ENCODE assay signal across 8 cellular contexts in the genomic region with DNA sequence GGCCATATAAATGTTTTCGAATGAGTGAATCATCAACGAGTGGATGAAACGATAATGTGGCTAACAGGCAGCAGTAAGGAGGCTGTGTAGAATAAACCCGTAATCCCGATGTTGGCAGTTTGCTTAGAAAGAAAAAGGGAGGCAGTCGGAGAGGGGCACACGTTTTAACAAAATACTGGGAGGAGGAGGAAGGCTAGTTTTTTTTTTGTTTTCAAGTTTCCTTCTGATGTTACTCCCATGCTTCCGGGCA. TPM values are rescaled to one million over a fixed set of nuclear protein-coding genes. Genes with fewer than 3 reads are reported as not detected.
DNase-seq lines count a peak whose midpoint lies in the region; ATAC-seq and TF ChIP-seq lines count a peak whose summit lies in the region.

No MANE protein-coding gene starts in this region.

- H3K27ac Mint-ChIP-seq in CD4-positive, CD25-positive, alpha-beta regulatory T cell: peak overlapping the region; percentile 92 to 98 (median 94)
- H3K27ac Mint-ChIP-seq in nephron progenitor cell: peak overlapping the region; percentile 17

- no peaks in the 10 kb centered on the region for H3K9me2 ChIP-seq in MM.1S (replicated peaks; ENCODE audit: insufficient read depth, low read length)

- no peak for ATAC-seq in CD4-positive, CD25-positive, alpha-beta regulatory T cell (ENCODE audit: low read depth in 2 of 2)

- TF ChIP-seq CTCF in MM.1S (IDR thresholded peaks at IDR 0.05; ENCODE audit: low read length) (no peak), nephron progenitor cell (IDR thresholded peaks at IDR 0.05) (no peak)

- no peaks in the 10 kb centered on the region for H3K36me3 ChIP-seq in CD4-positive, CD25-positive, alpha-beta regulatory T cell (ENCODE audit: control insufficient read depth, insufficient read depth, low read length)
- H3K36me3 ChIP-seq in MM.1S (replicated peaks; ENCODE audit: insufficient read depth, low read length): no peaks in the 10 kb centered on the region
- no peaks in the 10 kb centered on the region for H3K36me3 ChIP-seq in duodenal mucosa (ENCODE audit: control insufficient read depth in 1 of 2, insufficient read depth in 2 of 2, low read length in 2 of 2)

- peaks cover 40% of the 10 kb centered on the region for H3K79me2 ChIP-seq in MM.1S (ENCODE audit: low read length)

- peak overlapping the region; percentile 97 to 100 (median 98) for H3K4me3 Mint-ChIP-seq in CD4-positive, CD25-positive, alpha-beta regulatory T cell
- H3K4me3 Mint-ChIP-seq in nephron progenitor cell: peak overlapping the region; percentile 95

- peaks cover 21% of the 10 kb centered on the region for H3K4me1 ChIP-seq in CD4-positive, CD25-positive, alpha-beta regulatory T cell (ENCODE audit: control insufficient read depth, insufficient read depth, low read length, poor library complexity, severe bottlenecking)
- peaks cover 10% of the 10 kb centered on the region; the same call in 1 of the 2 replicates for H3K4me1 ChIP-seq in MM.1S (ENCODE audit: low read length)
- H3K4me1 ChIP-seq in duodenal mucosa (ENCODE audit: control insufficient read depth in 1 of 2, insufficient read depth in 2 of 2, low read length in 2 of 2): peaks cover 13 to 15% of the 10 kb centered on the region in 2 donors

- H3K9ac ChIP-seq in MM.1S (ENCODE audit: low read length) (peak overlapping the region; percentile 53; the same call in 1 of the 2 replicates), duodenal mucosa (ENCODE audit: low read depth in 1 of 2, low read length in 2 of 2) (peak overlapping the region; percentile 39 to 50)

- no peaks in the 10 kb centered on the region; the same call in 1 of the 2 replicates for H3F3A ChIP-seq in MM.1S (ENCODE audit: insufficient read depth, low read length)

- no peaks in the 10 kb centered on the region for H3K27me3 ChIP-seq in CD4-positive, CD25-positive, alpha-beta regulatory T cell (ENCODE audit: control insufficient read depth, insufficient read depth, low read length)
- H3K27me3 ChIP-seq in MM.1S (replicated peaks; ENCODE audit: insufficient read depth, low read length) (no peaks in the 10 kb centered on the region), duodenal mucosa (ENCODE audit: control insufficient read depth in 1 of 2, insufficient read depth in 2 of 2, low read length in 2 of 2) (no peaks in the 10 kb centered on the region)

- no peaks in the 10 kb centered on the region for H3K27me3 Mint-ChIP-seq in CD4-positive, CD25-positive, alpha-beta regulatory T cell
- no peaks in the 10 kb centered on the region for H3K27me3 Mint-ChIP-seq in nephron progenitor cell (ENCODE audit: low read depth, poor library complexity)

- H3K9me3 Mint-ChIP-seq in CD4-positive, CD25-positive, alpha-beta regulatory T cell: peaks cover 0 to 4% (median 0%) of the 10 kb centered on the region in 7 donors
- peaks cover 28% of the 10 kb centered on the region for H3K9me3 Mint-ChIP-seq in nephron progenitor cell

- H4K20me1 ChIP-seq in MM.1S (ENCODE audit: insufficient read depth, low read length): no peaks in the 10 kb centered on the region

- H3K4me3 ChIP-seq in CD4-positive, CD25-positive, alpha-beta regulatory T cell (ENCODE audit: low read depth, low read length): peak overlapping the region; percentile 69
- H3K4me3 ChIP-seq in MM.1S (ENCODE audit: low read length) (peak overlapping the region; percentile 96), duodenal mucosa (ENCODE audit: low read depth in 1 of 2, low read length in 2 of 2) (peak overlapping the region; percentile 88 to 93)

- H3K4me2 ChIP-seq in MM.1S (ENCODE audit: low read depth, low read length): peak overlapping the region; percentile 89

- H3K36me3 Mint-ChIP-seq in CD4-positive, CD25-positive, alpha-beta regulatory T cell: peaks cover 11% of the 10 kb centered on the region
- H3K36me3 Mint-ChIP-seq in nephron progenitor cell (ENCODE audit: low read depth): peaks cover 31% of the 10 kb centered on the region

- DNase-seq in CD4-positive, CD25-positive, alpha-beta regulatory T cell: no peak
- DNase-seq in MM.1S (no peak), nephron progenitor cell (no peak), NCI-H2171 (lab: John Stamatoyannopoulos, UW) (no peak), activated gamma-delta T cell (lab: John Stamatoyannopoulos, UW) (no peak), NCI-H146 treated with DMSO at 0.1 percent for 48 hours (lab: John Stamatoyannopoulos, UW; ENCODE audit: unreplicated experiment) (no peak), NOMO-1 treated with DMSO at 0.1 percent for 48 hours (lab: John Stamatoyannopoulos, UW; ENCODE audit: unreplicated experiment) (no peak)

- H3K27ac ChIP-seq in CD4-positive, CD25-positive, alpha-beta regulatory T cell (ENCODE audit: insufficient read depth, low read length, poor library complexity, severe bottlenecking): peak overlapping the region; percentile 73
- H3K27ac ChIP-seq in MM.1S (ENCODE audit: low read length) (peak overlapping the region; percentile 43; the same call in 1 of the 2 replicates), duodenal mucosa (ENCODE audit: low read depth, low read length) (no peak overlapping the region)

- H3K9me3 ChIP-seq in CD4-positive, CD25-positive, alpha-beta regulatory T cell (ENCODE audit: control insufficient read depth in 2 of 2, low read length in 2 of 2): no peaks in the 10 kb centered on the region
- H3K9me3 ChIP-seq in MM.1S (replicated peaks; ENCODE audit: insufficient read depth, low read length) (no peaks in the 10 kb centered on the region), duodenal mucosa (ENCODE audit: control insufficient read depth in 1 of 2, low read length in 2 of 2) (no peaks in the 10 kb centered on the region)

- peaks cover 12 to 44% (median 33%) of the 10 kb centered on the region in 4 donors for H3K4me1 Mint-ChIP-seq in CD4-positive, CD25-positive, alpha-beta regulatory T cell
- peaks cover 29% of the 10 kb centered on the region for H3K4me1 Mint-ChIP-seq in nephron progenitor cell

- peak overlapping the region; percentile 76 for H2AFZ ChIP-seq in MM.1S (ENCODE audit: low read length)

RNA-seq across cellular contexts. Expression of a gene that starts 0.5 kb away (rescaled TPM):
- 12.9 TPM for total RNA-seq in CD4-positive, CD25-positive, alpha-beta regulatory T cell
- 10 to 100 TPM; 28.2 to 29.9 (median 29.1) TPM for polyA plus RNA-seq in CD4-positive, CD25-positive, alpha-beta regulatory T cell

RNA-seq across cellular contexts. Expression of a gene that starts 33.4 kb away (rescaled TPM):
- 0.54 TPM for total RNA-seq in CD4-positive, CD25-positive, alpha-beta regulatory T cell
- not detected for polyA plus RNA-seq in CD4-positive, CD25-positive, alpha-beta regulatory T cell
